In genomic region chr17:64503821-64504768, GRCh38 we compare ENCODE assay signal across 9 cellular contexts. TPM values are rescaled to one million over a fixed set of nuclear protein-coding genes. Genes with fewer than 3 reads are reported as not detected.
A peak's percentile ranks its signal among the peaks of the same experiment; 100 is the strongest.
DNase-seq lines count a peak whose midpoint lies in the region; ATAC-seq and TF ChIP-seq lines count a peak whose summit lies in the region.
"Had no signal": no experiment of that assay in that cellular context is flagged by ENCODE, and none has a peak within 500 bp of the region (broad histone marks: within the 10 kb centered on the region; RNA-seq: fewer than 3 reads in every experiment).

No MANE protein-coding gene starts in this region.

- H3K27ac Mint-ChIP-seq in activated CD4-positive, alpha-beta T cell treated with anti-CD3 and anti-CD28 coated beads for 36 hours, result peak overlapping the region; percentile 100

- H3K27me3 ChIP-seq in left lung (no peaks in the 10 kb centered on the region), thoracic aorta (replicated peaks; ENCODE audit: insufficient read depth) (no peaks in the 10 kb centered on the region)

- CTCF ChIA-PET in activated CD4-positive, alpha-beta T cell treated with anti-CD3 and anti-CD28 coated beads for 36 hours (lab: Charles Lee), result interaction anchor here (1.2 to 1.7 kb wide), 3 partner anchors 7 to 145 kb away, joined by 3 to 7 read pairs (median 3); partner anchors contain the start of gene POLG2

- intact Hi-C loops in activated CD4-positive, alpha-beta T cell treated with anti-CD3 and anti-CD28 coated beads for 36 hours (cut with DNase I, micrococcal nuclease), result no loop called here
- intact Hi-C loops in left lung (cut with DNase I), result no loop called here

- H3K4me1 Mint-ChIP-seq in activated CD4-positive, alpha-beta T cell treated with anti-CD3 and anti-CD28 coated beads for 36 hours, result peaks cover 69% of the 10 kb centered on the region

- DNase-seq in activated CD4-positive, alpha-beta T cell treated with anti-CD3 and anti-CD28 coated beads for 36 hours, result no peak
- DNase-seq in activated CD4-positive, alpha-beta T cell treated with anti-CD3 and anti-CD28 coated beads, Interleukin-2, amount 50 U/mL, for 4 hours, result no peak
- DNase-seq in left lung (no peak), thoracic aorta (ENCODE audit: low spot score) (no peak), COLO829 (ENCODE audit: low spot score) (no peak), NCI-H2081 (lab: John Stamatoyannopoulos, UW) (no peak)
- DNase-seq: effector CD8-positive, alpha-beta T cell had no signal

- H3K36me3 Mint-ChIP-seq in activated CD4-positive, alpha-beta T cell treated with anti-CD3 and anti-CD28 coated beads for 36 hours (ENCODE audit: low read depth), result peaks cover 77% of the 10 kb centered on the region

- H3K27ac ChIP-seq in angular gyrus (ENCODE audit: low read depth, low read length), result peak overlapping the region; percentile 99
- peak overlapping the region; percentile 99 for H3K27ac ChIP-seq in left lung
- H3K27ac ChIP-seq in thoracic aorta, result peak overlapping the region; percentile 100

- H3K4me1 ChIP-seq in left lung, result peaks cover 16 to 73% of the 10 kb centered on the region in 2 donors
- peaks cover 41 to 69% of the 10 kb centered on the region in 2 donors for H3K4me1 ChIP-seq in thoracic aorta (ENCODE audit: control insufficient read depth in 1 of 2, low read depth in 2 of 2)

- peak overlapping the region; percentile 100 for H3K4me3 Mint-ChIP-seq in activated CD4-positive, alpha-beta T cell treated with anti-CD3 and anti-CD28 coated beads for 36 hours

- ATAC-seq in activated CD4-positive, alpha-beta T cell treated with anti-CD3 and anti-CD28 coated beads for 36 hours, result no peak
- ATAC-seq in left lung (no peak), thoracic aorta (ENCODE audit: insufficient number of reproducible peaks, low FRiP score, low read depth) (no peak), GM21447 (IDR thresholded peaks at IDR 0.05; ENCODE audit: unreplicated experiment) (no peak)

- H3K4me3 ChIP-seq in left lung, result peak overlapping the region; percentile 95 to 98
- H3K4me3 ChIP-seq in thoracic aorta, result peak overlapping the region; percentile 91

- TF ChIP-seq CTCF in left lung (IDR thresholded peaks at IDR 0.05), result no peak
- TF ChIP-seq CTCF in thoracic aorta (IDR thresholded peaks at IDR 0.05), result no peak

- POLR2A ChIA-PET in activated CD4-positive, alpha-beta T cell treated with anti-CD3 and anti-CD28 coated beads for 36 hours (lab: Charles Lee), result interaction anchor here (1.8 to 3.9 kb wide), 3 partner anchors 8 to 358 kb away, joined by 6 to 111 read pairs (median 7); partner anchors contain the start of gene POLG2

- H3K9me3 Mint-ChIP-seq in activated CD4-positive, alpha-beta T cell treated with anti-CD3 and anti-CD28 coated beads for 36 hours (ENCODE audit: low read depth), result no peaks in the 10 kb centered on the region

- peaks cover 32 to 60% of the 10 kb centered on the region in 2 donors for H3K36me3 ChIP-seq in left lung
- peaks cover 52% of the 10 kb centered on the region for H3K36me3 ChIP-seq in thoracic aorta

- no peaks in the 10 kb centered on the region for H3K9me3 ChIP-seq in left lung
- no peaks in the 10 kb centered on the region for H3K9me3 ChIP-seq in thoracic aorta

- H3K27me3 Mint-ChIP-seq in activated CD4-positive, alpha-beta T cell treated with anti-CD3 and anti-CD28 coated beads for 36 hours, result no peaks in the 10 kb centered on the region

RNA-seq across cellular contexts. Expression of gene DDX5, which starts 2.0 kb away (rescaled TPM):
- 100 to 1,000 TPM; 575 TPM for total RNA-seq in activated CD4-positive, alpha-beta T cell treated with anti-CD3 and anti-CD28 coated beads for 36 hours
- total RNA-seq in left lung (100 to 1,000 TPM; 712 to 729 TPM), thoracic aorta (1,000 to 10,000 TPM in 1 of 2 donors, 100 to 1,000 TPM in 1; 889 to 3,042 TPM)

RNA-seq across cellular contexts. Expression of gene CEP95, which starts 2.7 kb away (rescaled TPM):
- total RNA-seq in activated CD4-positive, alpha-beta T cell treated with anti-CD3 and anti-CD28 coated beads for 36 hours, result 10 to 100 TPM; 40.5 to 42.8 TPM
- total RNA-seq in left lung (10 to 100 TPM; 21.2 to 26.3 TPM), thoracic aorta (10 to 100 TPM; 39.2 to 65.1 TPM)

RNA-seq across cellular contexts. Expression of gene POLG2, which starts 7.2 kb away (rescaled TPM):
- 10 to 100 TPM; 26.9 to 30.2 TPM for total RNA-seq in activated CD4-positive, alpha-beta T cell treated with anti-CD3 and anti-CD28 coated beads for 36 hours
- total RNA-seq in left lung, result 10 to 100 TPM; 12.6 to 12.8 TPM
- total RNA-seq in thoracic aorta, result 10 to 100 TPM in 1 of 2 donors, 1 to 10 TPM in 1; 3.2 to 22.1 TPM

RNA-seq across cellular contexts. Expression of gene MILR1, which starts 55.2 kb away (rescaled TPM):
- under 1 TPM in 1 of 2 experiments, not detected in 1; 0.30 TPM for total RNA-seq in activated CD4-positive, alpha-beta T cell treated with anti-CD3 and anti-CD28 coated beads for 36 hours
- 10 to 100 TPM; 17.3 to 34.4 TPM for total RNA-seq in left lung
- total RNA-seq in thoracic aorta, result 10 to 100 TPM; 10.0 to 28.8 TPM
